In genomic region chr20:25862967-25863530, GRCh38 we compare ENCODE assay signal across 8 cellular contexts.
DNase-seq lines count a peak whose midpoint lies in the region; ATAC-seq, FAIRE-seq and TF ChIP-seq lines count a peak whose summit lies in the region.
"Not testable (repeated sequence)": the region's sequence is repeated elsewhere in the genome, so short reads cannot be mapped to it uniquely, and the experiment has no call there.

No MANE protein-coding gene starts in this region.

- H3K36me3 ChIP-seq in WERI-Rb-1; K562 (ENCODE audit: control insufficient read depth, insufficient read depth, low read length); tibial nerve: not testable (repeated sequence)

- H3K9ac ChIP-seq in K562 (ENCODE audit: insufficient read depth in 1 of 2, low read depth in 2 of 2, low read length in 2 of 2), result peak overlapping the region in 1 of 2 experiments; percentile 26; a peak in 1 of 4 replicates

- peak overlapping the region; percentile 70 for H3K4me2 ChIP-seq in K562 (ENCODE audit: insufficient read depth, low read length)

- H3K79me2 ChIP-seq in K562 (ENCODE audit: control insufficient read depth, insufficient read depth, low read length), result not testable (repeated sequence)

- TF ChIP-seq POLR2A in K562 (conservative IDR thresholded peaks at IDR 0.05); tibial nerve (IDR thresholded peaks at IDR 0.05): not testable (repeated sequence)

- POLR2A ChIA-PET in GM10248 (lab: Yijun Ruan, JAX), result not testable (repeated sequence)
- POLR2A ChIA-PET in K562 (lab: Yijun Ruan, JAX), result interaction anchor here (0.7 kb wide), 1 partner anchor 1218 kb away, joined by 3 read pairs; no protein-coding TSS in a partner anchor

- not testable (repeated sequence) for BruUV-seq in K562 (replicated peaks; lab: Mats Ljungman, UMichigan)

- intact Hi-C loops in K562 (cut with micrococcal nuclease), result not testable (repeated sequence)

- not testable (repeated sequence) for FAIRE-seq in K562 (lab: Jason Lieb, UNC)

- TF ChIP-seq CTCF in GM10248 (IDR thresholded peaks at IDR 0.05; ENCODE audit: control extremely low read depth, extremely low read depth, low read depth, missing control alignments), result peak; percentile 14
- 0 out of 2 replicates have a peak, but pooled peaks have one; percentile 8 for TF ChIP-seq CTCF in WERI-Rb-1 (IDR thresholded peaks at IDR 0.05; ENCODE audit: low read depth, low read length)
- TF ChIP-seq CTCF in K562 (IDR thresholded peaks at IDR 0.05 in 2 of 3, conservative IDR thresholded peaks at IDR 0.05 in 1 of 3; ENCODE audit: insufficient read depth in 2 of 3, low read depth in 1 of 3, low read length in 3 of 3), result 0 out of 6 replicates have a peak, but pooled peaks of 1 of the 3 experiments have one; percentile 9
- peak in 3 of 5 experiments; percentile 23 to 52 (median 36) for TF ChIP-seq CTCF in tibial nerve (IDR thresholded peaks at IDR 0.05)

- not testable (repeated sequence) for TF ChIP-seq EP300 in K562 (IDR thresholded peaks at IDR 0.05; ENCODE audit: low read length); tibial nerve (IDR thresholded peaks at IDR 0.05)

- under 1% methylated on average over 21 of the region's 53 CpGs for WGBS in K562 (ENCODE audit: insufficient coverage, low coverage, missing lambda C conversion rate)
- 1% methylated on average over 35 of the region's 53 CpGs; no CpG with 5 or more reads in 1 of the 2 donors for WGBS in tibial nerve, 2 donors

- H3K9me1 ChIP-seq in K562 (ENCODE audit: control insufficient read depth, insufficient read depth, low read length), result not testable (repeated sequence)

- ATAC-seq in HG03159 (IDR thresholded peaks at IDR 0.05; ENCODE audit: unreplicated experiment) (peak; percentile 44), K562 (peak; percentile 65)

- peak overlapping the region; percentile 83 for H2AFZ ChIP-seq in K562 (ENCODE audit: low read depth, low read length)

- not testable (repeated sequence) for H3K27ac ChIP-seq in WERI-Rb-1; K562 (ENCODE audit: extremely low read depth, low read depth, low read length); tibial nerve

- DNase-seq in GM10248 (ENCODE audit: extremely low spot score) (peak; percentile 54), NCI-H345 (lab: John Stamatoyannopoulos, UW) (peak; percentile 90), WERI-Rb-1 (peak; percentile 95), K562 (ENCODE audit: extremely low read depth in 1 of 4, low spot score in 3 of 4) (peak; percentile 56 to 87 (median 58)), hypothalamus (lab: John Stamatoyannopoulos, UW) (peak; percentile 52 to 97 (median 90)), pulmonary artery endothelial cell (ENCODE audit: low read depth, low spot score) (peak; percentile 41), tibial nerve (ENCODE audit: low spot score in 2 of 2) (peak; percentile 65 to 66)

- H4K20me1 ChIP-seq in K562 (replicated peaks; ENCODE audit: control insufficient read depth, insufficient read depth, low read length), result not testable (repeated sequence)

- not testable (repeated sequence) for H3K27me3 ChIP-seq in WERI-Rb-1 (ENCODE audit: insufficient read depth, low read depth, severe bottlenecking)
- H3K27me3 ChIP-seq in K562 (ENCODE audit: control insufficient read depth in 2 of 2, insufficient read depth in 2 of 2, low read length in 2 of 2), result peaks cover 0 to 58% of the 10 kb centered on the region in 2 experiments; a peak in 4 of 5 replicates
- H3K27me3 ChIP-seq in tibial nerve, result peaks cover 0 to 23% of the 10 kb centered on the region in 2 donors

- in situ Hi-C loops in K562 (cut with MboI), result loop anchor here (10.0 to 25.0 kb wide), 2 partner anchors 68 to 199 kb away; no protein-coding TSS in a partner anchor

- not testable (repeated sequence) for TF ChIP-seq RAD21 in K562 (CRISPR knock-in tag; conservative IDR thresholded peaks at IDR 0.05 in 1 of 2, IDR thresholded peaks at IDR 0.05 in 1 of 2)

- CTCF ChIA-PET in GM10248 (lab: Yijun Ruan, JAX); K562 (lab: Yijun Ruan, JAX; ENCODE audit: low intra/inter-chr PET ratio): not testable (repeated sequence)

- not testable (repeated sequence) for H3K9me3 ChIP-seq in WERI-Rb-1 (ENCODE audit: severe bottlenecking); K562 (replicated peaks; ENCODE audit: control insufficient read depth, insufficient read depth, low read depth, low read length); tibial nerve

- H3K4me3 ChIP-seq in WERI-Rb-1 (ENCODE audit: low read depth, low read length) (peak overlapping the region; percentile 48), K562 (peak overlapping the region; percentile 41), tibial nerve (peak overlapping the region; percentile 13 to 48 (median 36))

- peaks cover 2 to 45% of the 10 kb centered on the region in 2 experiments; a peak in 3 of 5 replicates for H3K4me1 ChIP-seq in K562 (replicated peaks in 1 of 2; ENCODE audit: control insufficient read depth in 2 of 2, insufficient read depth in 2 of 2, low read length in 2 of 2)
- peaks cover 0 to 67% (median 24%) of the 10 kb centered on the region in 4 donors for H3K4me1 ChIP-seq in tibial nerve

TF ChIP-seq in K562, 482 proteins besides CTCF, POLR2A, EP300 and RAD21:
- TF ChIP-seq ZBTB2 (IDR thresholded peaks at IDR 0.05) (peak; percentile 89), POLR2G (IDR thresholded peaks at IDR 0.05; ENCODE audit: low read depth, low read length) (0 out of 2 replicates have a peak, but pooled peaks have one; percentile 20), CREM (IDR thresholded peaks at IDR 0.05; ENCODE audit: low read depth) (peak; percentile 42; the same call in 1 of the 2 replicates), NRF1 (conservative IDR thresholded peaks at IDR 0.05 in 1 of 2, IDR thresholded peaks at IDR 0.05 in 1 of 2) (peak; percentile 94 to 95), MAZ (CRISPR knock-in tag; conservative IDR thresholded peaks at IDR 0.05 in 1 of 2, IDR thresholded peaks at IDR 0.05 in 1 of 2) (0 out of 4 replicates have a peak, but pooled peaks of 1 of the 2 experiments have one; percentile 29), HNRNPLL (IDR thresholded peaks at IDR 0.05; ENCODE audit: low read depth, low read length, poor library complexity, severe bottlenecking) (peak; percentile 64), MEIS2 (IDR thresholded peaks at IDR 0.05; ENCODE audit: partially characterized antibody) (peak; percentile 62), RFX1 (IDR thresholded peaks at IDR 0.05) (peak; percentile 70)
- TF ChIP-seq, protein P1, sequence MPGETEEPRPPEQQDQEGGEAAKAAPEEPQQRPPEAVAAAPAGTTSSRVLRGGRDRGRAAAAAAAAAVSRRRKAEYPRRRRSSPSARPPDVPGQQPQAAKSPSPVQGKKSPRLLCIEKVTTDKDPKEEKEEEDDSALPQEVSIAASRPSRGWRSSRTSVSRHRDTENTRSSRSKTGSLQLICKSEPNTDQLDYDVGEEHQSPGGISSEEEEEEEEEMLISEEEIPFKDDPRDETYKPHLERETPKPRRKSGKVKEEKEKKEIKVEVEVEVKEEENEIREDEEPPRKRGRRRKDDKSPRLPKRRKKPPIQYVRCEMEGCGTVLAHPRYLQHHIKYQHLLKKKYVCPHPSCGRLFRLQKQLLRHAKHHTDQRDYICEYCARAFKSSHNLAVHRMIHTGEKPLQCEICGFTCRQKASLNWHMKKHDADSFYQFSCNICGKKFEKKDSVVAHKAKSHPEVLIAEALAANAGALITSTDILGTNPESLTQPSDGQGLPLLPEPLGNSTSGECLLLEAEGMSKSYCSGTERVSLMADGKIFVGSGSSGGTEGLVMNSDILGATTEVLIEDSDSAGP (CRISPR knock-in tag; IDR thresholded peaks at IDR 0.05), result peak; percentile 91

Comparison
In these comparisons a context has a peak if more than half of its experiments do, and no peak if none do; other contexts are left out.
1. DNase-seq: peak in every context shown above with its lines; median percentile 95 in WERI-Rb-1; 90 in NCI-H345; 90 in hypothalamus; 66 in tibial nerve; 58 in K562; 54 in GM10248; 41 in pulmonary artery endothelial cell.